ENCODE assay signal across 30 cellular contexts in genomic region chr3:117921411-117921810, GRCh38.
"Had no signal": no experiment of that assay in that cellular context is flagged by ENCODE, and none has a peak within 500 bp of the region (broad histone marks: within the 10 kb centered on the region; RNA-seq: fewer than 3 reads in every experiment).

No MANE protein-coding gene starts in this region.

- DNase-seq: activated B cell treated with CpG ODN at 0.5 μM for 24 hours; activated CD4-positive, alpha-beta memory T cell treated with anti-CD3 and anti-CD28 coated beads for 36 hours; activated CD4-positive, alpha-beta T cell treated with anti-CD3 and anti-CD28 coated beads for 4 hours; activated CD4-positive, alpha-beta T cell treated with anti-CD3 and anti-CD28 coated beads, Interleukin-2, amount 50 U/mL, for 1 hour; activated CD4-positive, CD25-positive, alpha-beta regulatory T cell treated with anti-CD3 and anti-CD28 coated beads, Interleukin-2, amount 50 U/mL, for 72 hours; activated CD8-positive, alpha-beta memory T cell treated with anti-CD3 and anti-CD28 coated beads, Interleukin-2, amount 50 U/mL, for 4 hours; activated gamma-delta T cell treated with Interleukin-2 at 50 U/mL for 16 hours; activated naive CD4-positive, alpha-beta T cell treated with anti-CD3 and anti-CD28 coated beads for 36 hours; activated T-cell treated with anti-CD3 and anti-CD28 coated beads for 4 hours; activated T-cell treated with anti-CD3 and anti-CD28 coated beads, Interleukin-2, amount 50 U/mL, for 4 hours; adrenal gland; body of pancreas; Karpas-422; KBM-7; NCI-H1436 treated with DMSO at 0.1 percent for 48 hours; NCI-H1694 treated with DMSO at 0.1 percent for 48 hours; NCI-H2029; NCI-H2171 treated with DMSO at 0.1 percent for 48 hours; NCI-H345; NCI-H524 treated with DMSO at 0.1 percent for 48 hours; PC-9; SIG-M5; SW 1271; T-helper 1 cell; T-helper 2 cell; T-helper 9 cell had no signal

- H3K9me3 ChIP-seq: adrenal gland, body of pancreas had no signal

- H3K9me3 Mint-ChIP-seq: activated B cell treated with CpG ODN at 0.5 μM for 24 hours; activated naive CD4-positive, alpha-beta T cell treated with anti-CD3 and anti-CD28 coated beads for 36 hours; activated naive CD4-positive, alpha-beta T cell treated with anti-CD3 and anti-CD28 coated beads, Interleukin-2, amount 50 U/mL, for 72 hours; activated T-cell treated with anti-CD3 and anti-CD28 coated beads, Interleukin-2, amount 50 U/mL, for 4 hours; activated T-helper 1 cell treated with anti-CD3 and anti-CD28 coated beads, Interleukin-12 subunit alpha, Interleukin-12 subunit beta, Interleukin-2, Interleukin-4 antibody, amounts not matched to agents 30 ng/mL and 10 ng/mL and 1 ng/mL, durations not matched to agents 14 hours and 24 hours and 36 hours had no signal

- H3K27me3 ChIP-seq: adrenal gland, body of pancreas had no signal

- H3K27ac ChIP-seq: adrenal gland, body of pancreas, PC-9, RWPE1, VCaP had no signal

- H3K4me3 ChIP-seq: adrenal gland, body of pancreas, PC-9 had no signal

- H3K4me1 ChIP-seq: body of pancreas had no signal

- H2AFZ ChIP-seq: PC-9 had no signal

- H3K4me1 Mint-ChIP-seq: activated B cell treated with CpG ODN at 0.5 μM for 24 hours had no signal

- H3K27ac Mint-ChIP-seq: activated B cell treated with CpG ODN at 0.5 μM for 24 hours; activated CD4-positive, alpha-beta memory T cell treated with anti-CD3 and anti-CD28 coated beads for 36 hours; activated naive CD4-positive, alpha-beta T cell treated with anti-CD3 and anti-CD28 coated beads for 36 hours; activated naive CD4-positive, alpha-beta T cell treated with anti-CD3 and anti-CD28 coated beads, Interleukin-2, amount 50 U/mL, for 72 hours; activated T-helper 1 cell treated with anti-CD3 and anti-CD28 coated beads, Interleukin-12 subunit alpha, Interleukin-12 subunit beta, Interleukin-2, Interleukin-4 antibody, amounts not matched to agents 30 ng/mL and 10 ng/mL and 1 ng/mL, durations not matched to agents 14 hours and 24 hours and 36 hours had no signal

- H3K4me3 Mint-ChIP-seq: activated B cell treated with CpG ODN at 0.5 μM for 24 hours; activated CD4-positive, alpha-beta memory T cell treated with anti-CD3 and anti-CD28 coated beads for 36 hours; activated naive CD4-positive, alpha-beta T cell treated with anti-CD3 and anti-CD28 coated beads for 36 hours; activated T-cell treated with anti-CD3 and anti-CD28 coated beads, Interleukin-2, amount 50 U/mL, for 4 hours; activated T-helper 1 cell treated with anti-CD3 and anti-CD28 coated beads, Interleukin-12 subunit alpha, Interleukin-12 subunit beta, Interleukin-2, Interleukin-4 antibody, amounts not matched to agents 30 ng/mL and 10 ng/mL and 1 ng/mL, durations not matched to agents 14 hours and 24 hours and 36 hours had no signal

- H3K36me3 Mint-ChIP-seq: activated CD4-positive, alpha-beta memory T cell treated with anti-CD3 and anti-CD28 coated beads for 36 hours; activated naive CD4-positive, alpha-beta T cell treated with anti-CD3 and anti-CD28 coated beads, Interleukin-2, amount 50 U/mL, for 72 hours had no signal

- H3K36me3 ChIP-seq: adrenal gland had no signal

- H3K4me2 ChIP-seq: PC-9 had no signal

- H3K27me3 Mint-ChIP-seq: activated CD4-positive, alpha-beta memory T cell treated with anti-CD3 and anti-CD28 coated beads for 36 hours had no signal
